ENCODE assay signal across 1 cellular context in genomic region chr16:81445143-81445922, GRCh38.
TF ChIP-seq lines count a peak whose summit lies in the region.

No MANE protein-coding gene starts in this region.

TF ChIP-seq in HepG2, 621 proteins besides CTCF, POLR2A, EP300 and RAD21 (continued from another document and continues in another):
- no peak for TF ChIP-seq TERF1 (CRISPR knock-in tag; IDR thresholded peaks at IDR 0.05)
- no peak; the same call in 1 of the 2 replicates for TF ChIP-seq KDM2A (CRISPR knock-in tag; IDR thresholded peaks at IDR 0.05; ENCODE audit: borderline replicate concordance, low read depth)
- no peak for TF ChIP-seq ZHX2 (IDR thresholded peaks at IDR 0.05; ENCODE audit: low read depth)
- TF ChIP-seq ZHX2 (CRISPR knock-in tag; IDR thresholded peaks at IDR 0.05; ENCODE audit: borderline replicate concordance), result no peak
- TF ChIP-seq ZUFSP (CRISPR knock-in tag; IDR thresholded peaks at IDR 0.05; ENCODE audit: borderline replicate concordance), result no peak
- TF ChIP-seq TARDBP (CRISPR knock-in tag; IDR thresholded peaks at IDR 0.05), result no peak
- TF ChIP-seq HNF4A (CRISPR knock-in tag; IDR thresholded peaks at IDR 0.05), result no peak
- no peak for TF ChIP-seq TOE1 (CRISPR knock-in tag; IDR thresholded peaks at IDR 0.05)
- no peak for TF ChIP-seq ZBTB37 (CRISPR knock-in tag; IDR thresholded peaks at IDR 0.05)
- TF ChIP-seq JDP2 (CRISPR knock-in tag; IDR thresholded peaks at IDR 0.05; ENCODE audit: borderline replicate concordance), result no peak
- TF ChIP-seq ZBTB3 (CRISPR knock-in tag; IDR thresholded peaks at IDR 0.05; ENCODE audit: borderline replicate concordance, low read depth), result no peak
- no peak for TF ChIP-seq ZNF83 (CRISPR knock-in tag; IDR thresholded peaks at IDR 0.05; ENCODE audit: borderline replicate concordance)
- no peak for TF ChIP-seq SP1 (IDR thresholded peaks at IDR 0.05)
- TF ChIP-seq SP1 (CRISPR knock-in tag; IDR thresholded peaks at IDR 0.05), result peak; percentile 34; the same call in 1 of the 2 replicates
- TF ChIP-seq ZGPAT (CRISPR knock-in tag; IDR thresholded peaks at IDR 0.05), result peak; percentile 7; the same call in 1 of the 2 replicates
- 0 out of 2 replicates have a peak, but pooled peaks have one; percentile 31 for TF ChIP-seq SALL2 (CRISPR knock-in tag; IDR thresholded peaks at IDR 0.05)
- TF ChIP-seq HNRNPLL (IDR thresholded peaks at IDR 0.05; ENCODE audit: low read depth, low read length, poor library complexity, severe bottlenecking), result peak; percentile 49
- TF ChIP-seq ZSCAN22 (CRISPR knock-in tag; IDR thresholded peaks at IDR 0.05), result no peak
- peak; percentile 67 for TF ChIP-seq HDAC1 (CRISPR knock-in tag; IDR thresholded peaks at IDR 0.05)
- TF ChIP-seq ZNF460 (CRISPR knock-in tag; IDR thresholded peaks at IDR 0.05; ENCODE audit: borderline replicate concordance), result no peak
- no peak for TF ChIP-seq NFYB (CRISPR knock-in tag; IDR thresholded peaks at IDR 0.05)
- TF ChIP-seq NR3C1 (CRISPR knock-in tag; IDR thresholded peaks at IDR 0.05), result 0 out of 2 replicates have a peak, but pooled peaks have one; percentile 19
- TF ChIP-seq GLI4 (CRISPR knock-in tag; IDR thresholded peaks at IDR 0.05; ENCODE audit: borderline replicate concordance), result no peak
- TF ChIP-seq ZNF589 (CRISPR knock-in tag; conservative IDR thresholded peaks at IDR 0.05), result no peak
- no peak for TF ChIP-seq MTF2 (CRISPR knock-in tag; IDR thresholded peaks at IDR 0.05; ENCODE audit: borderline replicate concordance)
- no peak for TF ChIP-seq ZMYM2 (CRISPR knock-in tag; IDR thresholded peaks at IDR 0.05)
- no peak for TF ChIP-seq FOXJ3 (CRISPR knock-in tag; IDR thresholded peaks at IDR 0.05; ENCODE audit: borderline replicate concordance)
- no peak for TF ChIP-seq ZNF275 (CRISPR knock-in tag; IDR thresholded peaks at IDR 0.05; ENCODE audit: borderline replicate concordance)
- TF ChIP-seq HNF4G (IDR thresholded peaks at IDR 0.05; ENCODE audit: borderline replicate concordance, low read depth, low read length), result no peak
- no peak for TF ChIP-seq HNF4G (CRISPR knock-in tag; IDR thresholded peaks at IDR 0.05; ENCODE audit: borderline replicate concordance, low read depth)
- peak; percentile 63 for TF ChIP-seq ZNF687 (CRISPR knock-in tag; IDR thresholded peaks at IDR 0.05)
- TF ChIP-seq MXD3 (CRISPR knock-in tag; IDR thresholded peaks at IDR 0.05), result peak; percentile 20; the same call in 1 of the 2 replicates
- no peak for TF ChIP-seq ZNF776 (CRISPR knock-in tag; IDR thresholded peaks at IDR 0.05)
- TF ChIP-seq ZNF883 (CRISPR knock-in tag; IDR thresholded peaks at IDR 0.05; ENCODE audit: not compliant biosample characterization), result peak; percentile 46
- no peak for TF ChIP-seq ZBTB42 (CRISPR knock-in tag; IDR thresholded peaks at IDR 0.05)
- no peak for TF ChIP-seq ZNF468 (CRISPR knock-in tag; IDR thresholded peaks at IDR 0.05)
- TF ChIP-seq ZNF768 (CRISPR knock-in tag; IDR thresholded peaks at IDR 0.05), result peak; percentile 55
- no peak for TF ChIP-seq HMG20A (CRISPR knock-in tag; IDR thresholded peaks at IDR 0.05; ENCODE audit: borderline replicate concordance)
- TF ChIP-seq NR2F1 (CRISPR knock-in tag; IDR thresholded peaks at IDR 0.05), result no peak
- TF ChIP-seq SP5 (CRISPR knock-in tag; IDR thresholded peaks at IDR 0.05; ENCODE audit: borderline replicate concordance, low read depth), result no peak
- TF ChIP-seq MYPOP (CRISPR knock-in tag; IDR thresholded peaks at IDR 0.05), result no peak
- TF ChIP-seq ZSCAN9 (CRISPR knock-in tag; IDR thresholded peaks at IDR 0.05; ENCODE audit: borderline replicate concordance), result no peak
- TF ChIP-seq SKI (IDR thresholded peaks at IDR 0.05; ENCODE audit: partially characterized antibody), result no peak
- no peak for TF ChIP-seq ZNF557 (CRISPR knock-in tag; IDR thresholded peaks at IDR 0.05)
- peak; percentile 14; the same call in 1 of the 2 replicates for TF ChIP-seq KDM5A (IDR thresholded peaks at IDR 0.05; ENCODE audit: borderline replicate concordance, low read length)
- no peak for TF ChIP-seq ZNF746 (CRISPR knock-in tag; IDR thresholded peaks at IDR 0.05)
- TF ChIP-seq MXI1 (IDR thresholded peaks at IDR 0.05; ENCODE audit: borderline replicate concordance, low read depth, low read length), result 0 out of 3 replicates have a peak, but pooled peaks have one; percentile 6
- TF ChIP-seq SALL1 (CRISPR knock-in tag; IDR thresholded peaks at IDR 0.05), result peak; percentile 57; the same call in 1 of the 2 replicates
- no peak for TF ChIP-seq ZNF431 (CRISPR knock-in tag; IDR thresholded peaks at IDR 0.05; ENCODE audit: borderline replicate concordance, low read depth)
